22 cellular contexts compared by ENCODE assay signal in genomic region chr5:32400394-32400793, GRCh38. TPM values are rescaled to one million over a fixed set of nuclear protein-coding genes. Genes with fewer than 3 reads are reported as not detected.
DNase-seq lines count a peak whose midpoint lies in the region; ATAC-seq and FAIRE-seq lines count a peak whose summit lies in the region.
"Had no signal": no experiment of that assay in that cellular context is flagged by ENCODE, and none has a peak within 500 bp of the region (broad histone marks: within the 10 kb centered on the region; RNA-seq: fewer than 3 reads in every experiment).

No MANE protein-coding gene starts in this region.

- no peaks in the 10 kb centered on the region for H3K27me3 Mint-ChIP-seq in activated T-cell treated with anti-CD3 and anti-CD28 coated beads, Interleukin-2, amount 50 U/mL, for 24 hours
- no peaks in the 10 kb centered on the region for H3K27me3 Mint-ChIP-seq in activated T-cell treated with anti-CD3 and anti-CD28 coated beads, Interleukin-2, amount 50 U/mL, for 4 hours (ENCODE audit: low read depth)
- no peaks in the 10 kb centered on the region for H3K27me3 Mint-ChIP-seq in dendritic cell treated with granulocyte-macrophage colony-stimulating factor and Interleukin-4, amounts not matched to agents 40 ng/mL and 50 ng/mL, for 4 days

- intact Hi-C loops in dendritic cell treated with granulocyte-macrophage colony-stimulating factor and Interleukin-4, amounts not matched to agents 40 ng/mL and 50 ng/mL, for 4 days (cut with micrococcal nuclease), result loop anchor here (10.0 kb wide), 1 partner anchor 194 kb away; no protein-coding TSS in a partner anchor

- no peak for DNase-seq in activated T-cell treated with anti-CD3 and anti-CD28 coated beads, Interleukin-2, amount 50 U/mL, for 24 hours
- DNase-seq in activated T-cell treated with anti-CD3 and anti-CD28 coated beads, Interleukin-2, amount 50 U/mL, for 4 hours, result no peak
- DNase-seq in HTR-8/SVneo (ENCODE audit: insufficient read length, low spot score), result no peak
- no peak for DNase-seq in NCI-H526 treated with DMSO at 0.1 percent for 48 hours (lab: John Stamatoyannopoulos, UW)
- no peak for DNase-seq in DMS114 treated with DMSO at 0.1 percent for 48 hours (lab: John Stamatoyannopoulos, UW; ENCODE audit: unreplicated experiment)
- no peak for DNase-seq in NCI-H2171 (lab: John Stamatoyannopoulos, UW)
- DNase-seq: AML-193; C1 segment of cervical spinal cord; EL; GF-D8; GM23248; NCI-H1092 treated with DMSO at 0.1 percent for 48 hours; NCI-H1436 treated with DMSO at 0.1 percent for 48 hours; NCI-H2029; NCI-H226; NCI-H510A treated with DMSO at 0.1 percent for 48 hours; NCI-H774; NK-92 treated with Interleukin-12 subunit alpha and Interleukin-12 subunit beta, amount 100 ng/mL, for 24 hours had no signal

- H3K36me3 Mint-ChIP-seq in activated T-cell treated with anti-CD3 and anti-CD28 coated beads, Interleukin-2, amount 50 U/mL, for 24 hours (ENCODE audit: low read depth), result peaks cover 96% of the 10 kb centered on the region
- peaks cover 35% of the 10 kb centered on the region for H3K36me3 Mint-ChIP-seq in activated T-cell treated with anti-CD3 and anti-CD28 coated beads, Interleukin-2, amount 50 U/mL, for 4 hours (ENCODE audit: insufficient read depth)
- peaks cover 95% of the 10 kb centered on the region for H3K36me3 Mint-ChIP-seq in dendritic cell treated with granulocyte-macrophage colony-stimulating factor and Interleukin-4, amounts not matched to agents 40 ng/mL and 50 ng/mL, for 4 days (ENCODE audit: low read depth)

- H3K27ac Mint-ChIP-seq in activated T-cell treated with anti-CD3 and anti-CD28 coated beads, Interleukin-2, amount 50 U/mL, for 24 hours, result peak overlapping the region; percentile 66
- peak overlapping the region; percentile 50 for H3K27ac Mint-ChIP-seq in dendritic cell treated with granulocyte-macrophage colony-stimulating factor and Interleukin-4, amounts not matched to agents 40 ng/mL and 50 ng/mL, for 4 days

- no peak overlapping the region for H3K4me3 Mint-ChIP-seq in activated T-cell treated with anti-CD3 and anti-CD28 coated beads, Interleukin-2, amount 50 U/mL, for 24 hours
- no peak overlapping the region for H3K4me3 Mint-ChIP-seq in activated T-cell treated with anti-CD3 and anti-CD28 coated beads, Interleukin-2, amount 50 U/mL, for 4 hours
- no peak overlapping the region for H3K4me3 Mint-ChIP-seq in dendritic cell treated with granulocyte-macrophage colony-stimulating factor and Interleukin-4, amounts not matched to agents 40 ng/mL and 50 ng/mL, for 4 days

- H3K9me3 Mint-ChIP-seq in activated T-cell treated with anti-CD3 and anti-CD28 coated beads, Interleukin-2, amount 50 U/mL, for 24 hours, result no peaks in the 10 kb centered on the region
- no peaks in the 10 kb centered on the region for H3K9me3 Mint-ChIP-seq in activated T-cell treated with anti-CD3 and anti-CD28 coated beads, Interleukin-2, amount 50 U/mL, for 4 hours
- no peaks in the 10 kb centered on the region for H3K9me3 Mint-ChIP-seq in dendritic cell treated with granulocyte-macrophage colony-stimulating factor and Interleukin-4, amounts not matched to agents 40 ng/mL and 50 ng/mL, for 4 days

- no peak for ATAC-seq in activated T-cell treated with anti-CD3 and anti-CD28 coated beads, Interleukin-2, amount 50 U/mL, for 4 hours
- ATAC-seq: Panc1, SK-N-SH treated with all-trans-retinoic acid at 6 μM for 48 hours had no signal

- H3K4me1 Mint-ChIP-seq in activated T-cell treated with anti-CD3 and anti-CD28 coated beads, Interleukin-2, amount 50 U/mL, for 24 hours (ENCODE audit: low read depth), result no peaks in the 10 kb centered on the region
- peaks cover 2% of the 10 kb centered on the region for H3K4me1 Mint-ChIP-seq in activated T-cell treated with anti-CD3 and anti-CD28 coated beads, Interleukin-2, amount 50 U/mL, for 4 hours (ENCODE audit: low read depth)
- peaks cover 8% of the 10 kb centered on the region for H3K4me1 Mint-ChIP-seq in dendritic cell treated with granulocyte-macrophage colony-stimulating factor and Interleukin-4, amounts not matched to agents 40 ng/mL and 50 ng/mL, for 4 days (ENCODE audit: low read depth)

- FAIRE-seq in HTR-8/SVneo (lab: Jason Lieb, UNC), result peak; percentile 54
- FAIRE-seq: D721Med had no signal

RNA-seq across cellular contexts. Expression of gene ZFR, which starts 44.1 kb away (rescaled TPM):
- total RNA-seq in activated T-cell treated with anti-CD3 and anti-CD28 coated beads, Interleukin-2, amount 50 U/mL, for 4 hours, result 10 to 100 TPM; 76.9 to 83.3 (median 80.4) TPM
